Comparison of ENCODE assay signal across 13 cellular contexts in the genomic region with DNA sequence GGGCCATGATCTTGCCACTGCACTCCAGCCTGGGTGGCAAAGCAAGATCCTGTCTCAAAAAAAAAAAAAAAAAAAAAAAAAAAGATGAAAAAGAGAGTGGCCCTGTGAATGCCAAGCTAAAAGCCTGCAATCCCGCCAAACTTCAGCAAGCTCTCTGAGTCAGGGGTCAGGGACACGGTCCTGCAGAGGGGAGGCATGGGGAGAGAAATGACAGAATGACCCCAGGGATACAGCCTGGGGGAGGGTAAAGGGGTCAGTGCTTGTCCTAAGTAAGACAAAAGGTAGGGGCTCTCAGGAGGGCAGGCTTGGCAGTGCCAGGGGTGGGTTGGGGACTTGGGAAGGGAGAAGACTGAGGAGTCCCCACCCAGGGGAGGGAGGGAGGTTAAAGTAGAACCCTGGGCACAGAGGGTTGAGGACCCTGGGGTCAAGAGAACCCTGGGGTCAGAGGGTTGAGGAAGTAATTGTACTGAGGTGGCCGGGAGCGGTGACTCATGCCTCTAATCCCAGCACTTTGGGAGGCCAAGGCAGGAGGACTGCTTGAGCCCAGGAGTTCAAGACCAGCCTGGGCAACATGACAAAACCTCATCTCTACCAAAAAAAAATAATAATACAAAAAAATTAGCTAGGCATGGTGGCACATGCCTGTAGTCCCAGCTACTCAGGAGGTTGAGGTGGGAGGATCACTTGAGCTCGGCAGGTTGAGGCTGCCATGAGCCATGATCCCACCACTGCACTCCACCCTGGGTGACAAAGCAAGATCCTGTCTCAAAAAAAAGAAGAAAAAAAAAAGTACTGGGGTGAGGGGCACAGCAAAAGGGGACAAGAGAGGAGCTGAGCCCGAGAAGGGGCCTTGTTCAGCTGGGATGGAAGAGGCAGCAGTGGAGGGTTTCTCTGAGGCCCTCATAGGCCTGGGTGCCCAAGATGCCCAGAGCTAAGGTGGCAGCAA. TPM values are rescaled to one million over a fixed set of nuclear protein-coding genes. Genes with fewer than 3 reads are reported as not detected.
A peak's percentile ranks its signal among the peaks of the same experiment; 100 is the strongest.
DNase-seq lines count a peak whose midpoint lies in the region; ATAC-seq and TF ChIP-seq lines count a peak whose summit lies in the region.
"Had no signal": no experiment of that assay in that cellular context is flagged by ENCODE, and none has a peak within 500 bp of the region (broad histone marks: within the 10 kb centered on the region; RNA-seq: fewer than 3 reads in every experiment).

No MANE protein-coding gene starts in this region.

- H3K27me3 Mint-ChIP-seq in WTC11 (ENCODE audit: low read depth) = no peaks in the 10 kb centered on the region; the same call in 1 of the 2 replicates

- peak overlapping the region; percentile 27; the same call in 1 of the 2 replicates for H3K4me3 ChIP-seq in iPS-20b (ENCODE audit: low read length)
- no peak overlapping the region for H3K4me3 ChIP-seq in spleen
- no peak overlapping the region for H3K4me3 ChIP-seq in psoas muscle

- peak overlapping the region; percentile 71 for H3K9ac ChIP-seq in iPS-20b (ENCODE audit: low read depth, low read length)

- H3K9me3 ChIP-seq in iPS-20b (ENCODE audit: insufficient read depth, low read depth, low read length) (no peaks in the 10 kb centered on the region), spleen (no peaks in the 10 kb centered on the region), psoas muscle (no peaks in the 10 kb centered on the region)

- intact Hi-C loops in spleen (cut with DNase I; ENCODE audit: low total_unique reads) = no loop called here
- intact Hi-C loops in psoas muscle (cut with DNase I) = loop anchor here in 1 of 2 donors (5.0 to 10.0 kb wide), 2 partner anchors 64 to 281 kb away; partner anchors contain the start of gene TUSC2

- POLR2A ChIA-PET in WTC11 (lab: Charles Lee) = interaction anchor here (0.6 to 1.8 kb wide), 10 partner anchors 17 to 324 kb away, joined by 3 to 13 read pairs (median 6); partner anchors contain the start of genes HYAL3 and NAA80

- H3K36me3 Mint-ChIP-seq in WTC11 = no peaks in the 10 kb centered on the region

- peak overlapping the region; percentile 49 for H3K4me3 Mint-ChIP-seq in WTC11
- H3K4me3 Mint-ChIP-seq: activated CD8-positive, alpha-beta T cell treated with anti-CD3 and anti-CD28 coated beads for 36 hours had no signal

- TF ChIP-seq CTCF in WTC11 (IDR thresholded peaks at IDR 0.05) (no peak), spleen (IDR thresholded peaks at IDR 0.05 in 8 of 11, conservative IDR thresholded peaks at IDR 0.05 in 3 of 11) (no peak), psoas muscle (IDR thresholded peaks at IDR 0.05) (no peak)

- 49 to 81% (median 72%) methylated on average over 6 of the region's 6 CpGs for WGBS in spleen, 5 donors
- 73 to 76% (median 74%) methylated on average over 6 of the region's 6 CpGs for WGBS in psoas muscle, 3 donors

- no peak for TF ChIP-seq POLR2A in spleen (IDR thresholded peaks at IDR 0.05)

- H3K27ac ChIP-seq in iPS-20b (ENCODE audit: low read length) = peak overlapping the region; percentile 55
- peak overlapping the region in 7 of 8 donors; percentile 9 to 84 (median 74) for H3K27ac ChIP-seq in spleen
- H3K27ac ChIP-seq in psoas muscle = no peak overlapping the region
- H3K27ac ChIP-seq: brain microvascular endothelial cell had no signal

- H3K4me1 ChIP-seq in iPS-20b (ENCODE audit: insufficient read depth, low read length) = peaks cover 38% of the 10 kb centered on the region
- peaks cover 16 to 80% (median 44%) of the 10 kb centered on the region in 6 donors for H3K4me1 ChIP-seq in spleen
- H3K4me1 ChIP-seq in psoas muscle = peaks cover 43% of the 10 kb centered on the region

- peak; percentile 51 for DNase-seq in ELR (ENCODE audit: low read depth)
- no peak for DNase-seq in WTC11 (ENCODE audit: low spot score)
- DNase-seq in spleen = no peak
- no peak for DNase-seq in Kasumi-1 (lab: John Stamatoyannopoulos, UW)
- no peak for DNase-seq in psoas muscle
- no peak for DNase-seq in SHP77 (lab: John Stamatoyannopoulos, UW)
- no peak for DNase-seq in stimulated activated CD4-positive, alpha-beta T cell treated with anti-CD3 and anti-CD28 coated beads, Interleukin-2, amount 100 ng/mL, for 48 hours
- DNase-seq: activated CD8-positive, alpha-beta T cell treated with anti-CD3 and anti-CD28 coated beads for 36 hours; DMS 273 treated with DMSO at 0.1 percent for 48 hours; NCI-H2029 had no signal

- no peaks in the 10 kb centered on the region for H3K27me3 ChIP-seq in iPS-20b (ENCODE audit: insufficient read depth, low read length)
- peaks cover 0 to 24% (median 0%) of the 10 kb centered on the region in 7 donors for H3K27me3 ChIP-seq in spleen (replicated peaks in 1 of 7)
- H3K27me3 ChIP-seq in psoas muscle (ENCODE audit: insufficient read depth in 3 of 3, low read length in 2 of 3) = no peaks in the 10 kb centered on the region
- H3K27me3 ChIP-seq: brain microvascular endothelial cell had no signal

- H3K27ac Mint-ChIP-seq in WTC11 = peak overlapping the region; percentile 99
- H3K27ac Mint-ChIP-seq: activated CD8-positive, alpha-beta T cell treated with anti-CD3 and anti-CD28 coated beads for 36 hours had no signal

- H3K9me3 Mint-ChIP-seq in WTC11 = no peaks in the 10 kb centered on the region
- H3K9me3 Mint-ChIP-seq: activated CD8-positive, alpha-beta T cell treated with anti-CD3 and anti-CD28 coated beads for 36 hours; stimulated activated naive CD8-positive, alpha-beta T cell treated with anti-CD3 and anti-CD28 coated beads, Interleukin-15, amount 100 ng/mL, for 72 hours had no signal

- H3K36me3 ChIP-seq in iPS-20b (ENCODE audit: insufficient read depth, low read depth, low read length) (no peaks in the 10 kb centered on the region), spleen (peaks cover 0 to 10% (median 6%) of the 10 kb centered on the region in 6 donors), psoas muscle (ENCODE audit: insufficient read depth in 1 of 2, low read depth in 1 of 2) (no peaks in the 10 kb centered on the region)

- peaks cover 54% of the 10 kb centered on the region for H3K4me1 Mint-ChIP-seq in WTC11

- CTCF ChIA-PET in WTC11 (lab: Charles Lee) = interaction anchor here (0.5 to 4.4 kb wide), 26 partner anchors 9 to 1937 kb away, joined by 3 to 73 read pairs (median 6); partner anchors contain the start of genes GNAI2, GNAT1, HYAL1 and HYAL3

- ATAC-seq in WTC11 = no peak
- ATAC-seq in psoas muscle = no peak
- ATAC-seq: activated CD8-positive, alpha-beta T cell treated with anti-CD3 and anti-CD28 coated beads for 36 hours; stimulated activated naive CD8-positive, alpha-beta T cell treated with anti-CD3 and anti-CD28 coated beads, Interleukin-15, amount 100 ng/mL, for 72 hours had no signal

TF ChIP-seq in WTC11, 78 proteins besides CTCF, POLR2A, EP300 and RAD21:
- TF ChIP-seq CREB1 (CRISPR knock-in tag; IDR thresholded peaks at IDR 0.05) (no peak), MAX (CRISPR knock-in tag; IDR thresholded peaks at IDR 0.05) (0 out of 2 replicates have a peak, but pooled peaks have one; percentile 1)

RNA-seq across cellular contexts. Expression of gene SEMA3B, which starts 5.2 kb away (rescaled TPM):
- 7.3 to 9.0 TPM (median 8.7 TPM) in 3 replicates for total RNA-seq in WTC11 (2021)
- total RNA-seq in spleen = 10 to 100 TPM in 1 of 7 donors, 1 to 10 TPM in 6; 2.2 to 13.9 (median 4.5) TPM
- polyA plus RNA-seq in spleen = 10 to 100 TPM in 1 of 3 donors, 1 to 10 TPM in 2; 2.7 to 14.5 (median 3.4) TPM
- total RNA-seq in psoas muscle = 1 to 10 TPM; 3.1 to 6.8 (median 4.3) TPM
- polyA plus RNA-seq in psoas muscle = 1 to 10 TPM; 2.1 to 3.4 (median 2.2) TPM

RNA-seq across cellular contexts. Expression of gene LSMEM2, which starts 15.2 kb away (rescaled TPM):
- total RNA-seq in WTC11 (2021) = 0.41 to 0.60 TPM (median 0.57 TPM) in 3 replicates
- under 1 TPM in 1 of 7 donors, not detected in 6; 0.46 TPM for total RNA-seq in spleen
- under 1 TPM; 0.06 to 0.29 (median 0.20) TPM for polyA plus RNA-seq in spleen
- total RNA-seq in psoas muscle = 10 to 100 TPM in 1 of 4 donors, 1 to 10 TPM in 2, under 1 TPM in 1; 0.84 to 13.1 (median 1.1) TPM
- 1 to 10 TPM in 1 of 3 donors, under 1 TPM in 2; 0.61 to 1.6 (median 0.66) TPM for polyA plus RNA-seq in psoas muscle
- total RNA-seq: activated CD8-positive, alpha-beta T cell treated with anti-CD3 and anti-CD28 coated beads for 36 hours had no signal

RNA-seq across cellular contexts. Expression of gene GNAI2, which starts 27.7 kb away (rescaled TPM):
- total RNA-seq in WTC11 (2021) (181 to 185 TPM (median 185 TPM) in 3 replicates), spleen (100 to 1,000 TPM; 276 to 466 (median 385) TPM), psoas muscle (10 to 100 TPM; 55.5 to 93.9 (median 74.8) TPM)
- polyA plus RNA-seq in spleen (100 to 1,000 TPM; 147 to 232 (median 170) TPM), psoas muscle (10 to 100 TPM; 39.4 to 57.6 (median 50.7) TPM)

RNA-seq across cellular contexts. Expression of gene IFRD2, which starts 28.5 kb away (rescaled TPM):
- total RNA-seq in WTC11 (2021) (63.2 to 92.0 TPM (median 75.6 TPM) in 3 replicates), spleen (10 to 100 TPM; 40.2 to 67.6 (median 48.0) TPM), psoas muscle (100 to 1,000 TPM in 3 of 4 donors, 10 to 100 TPM in 1; 77.2 to 145 (median 119) TPM)
- polyA plus RNA-seq in spleen (10 to 100 TPM; 58.4 to 76.7 (median 74.8) TPM), psoas muscle (100 to 1,000 TPM; 129 to 175 (median 151) TPM)

RNA-seq across cellular contexts. Expression of gene HYAL3, which starts 35.5 kb away (rescaled TPM):
- 2.9 to 3.8 TPM (median 3.2 TPM) in 3 replicates for total RNA-seq in WTC11 (2021)
- total RNA-seq in spleen = 1 to 10 TPM in 6 of 7 donors, under 1 TPM in 1; 0.73 to 3.8 (median 2.7) TPM
- 1 to 10 TPM; 1.4 to 2.4 (median 2.1) TPM for polyA plus RNA-seq in spleen
- 1 to 10 TPM in 1 of 4 donors, under 1 TPM in 3; 0.28 to 2.1 (median 0.65) TPM for total RNA-seq in psoas muscle
- polyA plus RNA-seq in psoas muscle = 1 to 10 TPM in 2 of 3 donors, under 1 TPM in 1; 0.23 to 3.4 (median 1.2) TPM
